9 cellular contexts compared by ENCODE assay signal in the genomic region with DNA sequence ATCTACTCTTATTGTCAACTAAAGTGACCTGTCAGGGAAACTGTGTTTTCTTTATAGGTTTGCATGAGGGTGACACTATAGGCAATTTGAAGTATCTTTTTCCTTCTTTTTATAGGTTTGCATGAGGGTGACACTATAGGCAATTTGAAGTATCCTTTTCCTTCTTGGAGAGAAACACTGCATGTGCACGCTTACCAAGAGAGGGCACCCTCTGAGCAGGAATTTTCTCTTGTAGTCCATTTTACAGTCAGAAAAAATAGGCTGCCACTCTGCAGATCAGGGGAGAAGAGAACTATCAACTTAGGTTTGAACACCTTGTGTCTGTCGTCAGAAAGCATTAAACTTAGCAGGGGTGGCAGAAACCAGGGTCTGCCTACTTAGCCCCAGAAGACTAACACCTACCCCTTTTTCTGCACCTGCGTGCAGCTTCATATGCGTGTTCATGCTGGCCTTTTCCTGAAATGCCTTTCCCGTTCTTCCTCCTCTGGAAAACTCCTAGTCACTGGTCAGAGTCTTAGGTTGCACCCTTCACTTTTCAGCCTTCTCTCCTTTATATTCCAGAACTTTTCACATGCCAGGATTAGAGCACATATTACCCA. TPM values are rescaled to one million over a fixed set of nuclear protein-coding genes. Genes with fewer than 3 reads are reported as not detected.
DNase-seq lines count a peak whose midpoint lies in the region; ATAC-seq, FAIRE-seq and TF ChIP-seq lines count a peak whose summit lies in the region.
"Had no signal": no experiment of that assay in that cellular context is flagged by ENCODE, and none has a peak within 500 bp of the region (broad histone marks: within the 10 kb centered on the region; RNA-seq: fewer than 3 reads in every experiment).

No MANE protein-coding gene starts in this region.

- TF ChIP-seq POLR2A in GM12891 (IDR thresholded peaks at IDR 0.05; ENCODE audit: low read depth, low read length) = no peak

- H3K4me1 ChIP-seq in lower lobe of right lung = peaks cover 8% of the 10 kb centered on the region

- H3K9me3 Mint-ChIP-seq in chondrocyte (ENCODE audit: low read depth) = no peaks in the 10 kb centered on the region
- H3K9me3 Mint-ChIP-seq: stimulated activated naive CD8-positive, alpha-beta T cell treated with anti-CD3 and anti-CD28 coated beads, Interleukin-15, Interleukin-2, amounts not matched to agents 100 ng/mL and 50 ng/mL, for 24 hours had no signal

- no peak overlapping the region for H3K27ac ChIP-seq in lower lobe of right lung

- H3K4me3 Mint-ChIP-seq in chondrocyte (ENCODE audit: unreplicated experiment) = no peak overlapping the region
- H3K4me3 Mint-ChIP-seq: stimulated activated naive CD8-positive, alpha-beta T cell treated with anti-CD3 and anti-CD28 coated beads, Interleukin-15, Interleukin-2, amounts not matched to agents 100 ng/mL and 50 ng/mL, for 24 hours had no signal

- intact Hi-C loops in lower lobe of right lung (cut with DNase I) = loop anchor here (5.0 kb wide), 1 partner anchor 190 kb away; no protein-coding TSS in a partner anchor

- ATAC-seq in lower lobe of right lung (peak; percentile 49 to 73), HG03025 (IDR thresholded peaks at IDR 0.05; ENCODE audit: low FRiP score, unreplicated experiment) (no peak)

- H3K36me3 Mint-ChIP-seq in chondrocyte (ENCODE audit: low read depth) = no peaks in the 10 kb centered on the region

- H3K27me3 Mint-ChIP-seq in chondrocyte (ENCODE audit: low read depth) = peaks cover 9% of the 10 kb centered on the region

- no peak overlapping the region for H3K27ac Mint-ChIP-seq in chondrocyte (ENCODE audit: unreplicated experiment)
- H3K27ac Mint-ChIP-seq: stimulated activated naive CD8-positive, alpha-beta T cell treated with anti-CD3 and anti-CD28 coated beads, Interleukin-15, Interleukin-2, amounts not matched to agents 100 ng/mL and 50 ng/mL, for 24 hours had no signal

- peak; percentile 25 for DNase-seq in AG09309 (ENCODE audit: low read depth)
- peak; percentile 9 for DNase-seq in GM12891 (ENCODE audit: insufficient read length, low spot score)
- DNase-seq in NCI-H526 treated with DMSO at 0.1 percent for 48 hours (lab: John Stamatoyannopoulos, UW) = peak; percentile 32
- no peak for DNase-seq in chondrocyte (ENCODE audit: low spot score)
- DNase-seq in lower lobe of right lung = no peak
- no peak for DNase-seq in RCC 7860 (ENCODE audit: low spot score)
- DNase-seq in cerebellum (ENCODE audit: low spot score) = no peak

- FAIRE-seq in GM12891 (lab: Jason Lieb, UNC) = no peak
- FAIRE-seq in RCC 7860 (lab: Jason Lieb, UNC) = no peak

- no peaks in the 10 kb centered on the region for H3K27me3 ChIP-seq in lower lobe of right lung (ENCODE audit: low read depth)

- peaks cover under 1% of the 10 kb centered on the region for H3K4me1 Mint-ChIP-seq in chondrocyte (ENCODE audit: low read depth)

- H3K9me3 ChIP-seq in lower lobe of right lung = no peaks in the 10 kb centered on the region

- TF ChIP-seq CTCF in AG09309 (IDR thresholded peaks at IDR 0.05; ENCODE audit: control insufficient read depth, insufficient read depth, low read depth, low read length, missing control alignments) = peak; percentile 69
- TF ChIP-seq CTCF in chondrocyte (IDR thresholded peaks at IDR 0.05) = peak; percentile 84
- TF ChIP-seq CTCF in lower lobe of right lung (IDR thresholded peaks at IDR 0.05) = peak; percentile 59

- no peaks in the 10 kb centered on the region for H3K36me3 ChIP-seq in lower lobe of right lung

- H3K4me3 ChIP-seq in AG09309 (ENCODE audit: control insufficient read depth, low read depth, low read length) = no peak overlapping the region
- H3K4me3 ChIP-seq in lower lobe of right lung = no peak overlapping the region

TF ChIP-seq in GM12891, 5 proteins besides CTCF, POLR2A, EP300 and RAD21:
- TF ChIP-seq SPI1 (IDR thresholded peaks at IDR 0.05; ENCODE audit: low read depth, low read length) = no peak
- no peak for TF ChIP-seq POU2F2 (IDR thresholded peaks at IDR 0.05; ENCODE audit: low read depth, low read length)
- no peak for TF ChIP-seq TAF1 (IDR thresholded peaks at IDR 0.05; ENCODE audit: low read depth, low read length)

RNA-seq across cellular contexts. Expression of a gene that starts 16.4 kb away (rescaled TPM):
- not detected for polyA plus RNA-seq in GM12891 (2012; ENCODE audit: low read depth, missing spikeins)
- total RNA-seq in chondrocyte = not detected in 3 replicates
- total RNA-seq in lower lobe of right lung = not detected
- not detected for total RNA-seq in cerebellum

Comparison
In these comparisons a context has a peak if more than half of its experiments do, and no peak if none do; other contexts are left out.
1. DNase-seq: peak in AG09309 (single experiment), GM12891 (single experiment) and NCI-H526 treated with DMSO at 0.1 percent for 48 hours (single experiment); none in chondrocyte (single experiment), lower lobe of right lung (single experiment), RCC 7860 (single experiment) and cerebellum (single experiment).
2. Peak in every context shown above with its lines, with median percentiles within 50 percentile points of each other: CTCF ChIP-seq.